In the genomic region with DNA sequence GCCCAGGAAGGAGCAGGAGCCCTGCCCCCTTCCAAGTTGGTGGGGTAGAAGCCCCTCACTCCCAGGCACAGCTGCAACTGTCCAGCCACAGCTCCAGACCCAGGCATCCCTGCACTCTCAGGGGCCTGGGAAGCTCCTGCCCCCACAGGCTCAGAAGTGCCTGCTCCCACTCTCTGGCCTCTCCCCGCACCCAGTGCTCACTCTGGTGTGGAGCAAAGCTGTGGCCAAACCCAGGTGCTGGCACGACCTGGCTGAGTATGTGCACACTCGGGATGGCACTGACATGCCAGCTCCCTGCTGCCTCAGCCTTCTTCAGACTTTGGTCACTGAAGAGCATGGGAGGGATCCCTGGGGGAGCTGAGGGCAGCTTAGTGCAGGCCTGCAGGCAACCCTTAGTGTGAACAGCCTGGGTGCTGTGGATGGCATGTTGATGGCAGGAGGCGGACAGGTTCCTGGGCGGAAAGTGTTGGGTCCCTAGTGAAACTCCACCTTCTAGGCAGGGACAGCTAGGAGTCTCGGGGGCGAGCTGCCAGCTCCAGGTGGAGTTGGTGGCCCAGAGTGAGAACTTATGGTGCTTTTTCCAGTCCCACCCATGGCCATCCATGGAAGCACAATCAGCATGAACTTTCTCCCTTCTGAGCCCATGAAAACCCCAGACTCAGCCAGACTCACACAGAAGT, we compare ENCODE assay signal across 23 cellular contexts.
A peak's percentile ranks its signal among the peaks of the same experiment; 100 is the strongest.
DNase-seq lines count a peak whose midpoint lies in the region; ATAC-seq, FAIRE-seq and TF ChIP-seq lines count a peak whose summit lies in the region.
"Had no signal": no experiment of that assay in that cellular context is flagged by ENCODE, and none has a peak within 500 bp of the region (broad histone marks: within the 10 kb centered on the region; RNA-seq: fewer than 3 reads in every experiment).

No MANE protein-coding gene starts in this region.

- H3K4me1 ChIP-seq in kidney (ENCODE audit: control insufficient read depth in 1 of 2, insufficient read depth in 1 of 2, low read depth in 1 of 2, low read length in 2 of 2) (no peaks in the 10 kb centered on the region), upper lobe of right lung (no peaks in the 10 kb centered on the region)
- H3K4me1 ChIP-seq: Caco-2 had no signal

- H3K27me3 ChIP-seq in upper lobe of right lung = no peaks in the 10 kb centered on the region
- H3K27me3 ChIP-seq: BE2C; BLaER1 treated with 17β-estradiol and CSF1 and Interleukin-3, amounts not matched to agents 10 nM and 100 nM had no signal

- H3K36me3 Mint-ChIP-seq in activated CD8-positive, alpha-beta T cell treated with anti-CD3 and anti-CD28 coated beads, Interleukin-2, amount 10 ng/mL, durations not matched to agents 7 days and 5 days (ENCODE audit: low read depth) = no peaks in the 10 kb centered on the region
- H3K36me3 Mint-ChIP-seq: CD8-positive, alpha-beta T cell had no signal

- H3K4me3 Mint-ChIP-seq in activated CD8-positive, alpha-beta T cell treated with anti-CD3 and anti-CD28 coated beads, Interleukin-2, amount 10 ng/mL, durations not matched to agents 7 days and 5 days = no peak overlapping the region
- H3K4me3 Mint-ChIP-seq: CD4-positive, alpha-beta T cell; CD8-positive, alpha-beta T cell had no signal

- POLR2A ChIA-PET in activated CD8-positive, alpha-beta T cell treated with anti-CD3 and anti-CD28 coated beads, Interleukin-2, amount 10 ng/mL, durations not matched to agents 7 days and 5 days (lab: Charles Lee) = no interaction called here

- no peaks in the 10 kb centered on the region for H3K27me3 Mint-ChIP-seq in activated CD8-positive, alpha-beta T cell treated with anti-CD3 and anti-CD28 coated beads, Interleukin-2, amount 10 ng/mL, durations not matched to agents 7 days and 5 days (ENCODE audit: low read depth)
- H3K27me3 Mint-ChIP-seq: CD4-positive, alpha-beta T cell had no signal

- H3K36me3 ChIP-seq in kidney (ENCODE audit: control insufficient read depth in 1 of 2, insufficient read depth in 2 of 2, low read length in 2 of 2) (no peaks in the 10 kb centered on the region), upper lobe of right lung (no peaks in the 10 kb centered on the region)
- H3K36me3 ChIP-seq: BE2C had no signal

- CTCF ChIA-PET in activated CD8-positive, alpha-beta T cell treated with anti-CD3 and anti-CD28 coated beads, Interleukin-2, amount 10 ng/mL, durations not matched to agents 7 days and 5 days (lab: Charles Lee) = no interaction called here

- H3K9me3 ChIP-seq in kidney (ENCODE audit: control insufficient read depth in 1 of 2, low read length in 2 of 2) (no peaks in the 10 kb centered on the region), upper lobe of right lung (no peaks in the 10 kb centered on the region)
- H3K9me3 ChIP-seq: BE2C, Caco-2 had no signal

- no peak overlapping the region for H3K9ac ChIP-seq in kidney (ENCODE audit: low read length in 2 of 2)
- H3K9ac ChIP-seq: BLaER1 treated with 17β-estradiol and CSF1 and Interleukin-3, amounts not matched to agents 10 nM and 100 nM had no signal

- no peaks in the 10 kb centered on the region for H3K4me1 Mint-ChIP-seq in activated CD8-positive, alpha-beta T cell treated with anti-CD3 and anti-CD28 coated beads, Interleukin-2, amount 10 ng/mL, durations not matched to agents 7 days and 5 days (ENCODE audit: low read depth)

- intact Hi-C loops in kidney (cut with DNase I) (no loop called here), posterior vena cava (cut with DNase I) (no loop called here), upper lobe of right lung (cut with DNase I) (no loop called here), head of caudate nucleus (cut with DNase I) (no loop called here)

- H3K4me3 ChIP-seq in kidney (ENCODE audit: low read length in 2 of 2) (no peak overlapping the region), upper lobe of right lung (no peak overlapping the region)

- peak; percentile 59 for DNase-seq in kidney
- peak; percentile 54 for DNase-seq in posterior vena cava (ENCODE audit: low spot score)
- peak; percentile 53 for DNase-seq in upper lobe of right lung
- no peak for DNase-seq in head of caudate nucleus
- DNase-seq in activated CD8-positive, alpha-beta T cell treated with anti-CD3 and anti-CD28 coated beads, Interleukin-2, amount 10 ng/mL, durations not matched to agents 7 days and 5 days = no peak
- no peak for DNase-seq in NK-92 (lab: John Stamatoyannopoulos, UW; ENCODE audit: unreplicated experiment)
- DNase-seq: 8988T; ACHN; BE2C; Caco-2; Calu3; CD4-positive, alpha-beta T cell; CD8-positive, alpha-beta T cell; DMS79 treated with DMSO at 0.1 percent for 48 hours; GF-D8 had no signal

- H3K27ac ChIP-seq in kidney (ENCODE audit: low read depth in 2 of 2, low read length in 2 of 2) (no peak overlapping the region), upper lobe of right lung (no peak overlapping the region)
- H3K27ac ChIP-seq: BLaER1 treated with 17β-estradiol and CSF1 and Interleukin-3, amounts not matched to agents 10 nM and 100 nM; C4-2B had no signal

- no peak for FAIRE-seq in kidney (lab: Jason Lieb, UNC)
- FAIRE-seq: A204.1, D721Med, G401.6, GM12891, GM19239 had no signal

- ATAC-seq in upper lobe of right lung = no peak
- ATAC-seq in GM19452 (IDR thresholded peaks at IDR 0.05; ENCODE audit: unreplicated experiment) = no peak
- ATAC-seq in activated CD8-positive, alpha-beta T cell treated with anti-CD3 and anti-CD28 coated beads, Interleukin-2, amount 10 ng/mL, durations not matched to agents 7 days and 5 days = no peak
- ATAC-seq: CD8-positive, alpha-beta T cell had no signal

- no peaks in the 10 kb centered on the region for H3K9me3 Mint-ChIP-seq in activated CD8-positive, alpha-beta T cell treated with anti-CD3 and anti-CD28 coated beads, Interleukin-2, amount 10 ng/mL, durations not matched to agents 7 days and 5 days (ENCODE audit: insufficient read depth)

- no peak overlapping the region for H3K27ac Mint-ChIP-seq in activated CD8-positive, alpha-beta T cell treated with anti-CD3 and anti-CD28 coated beads, Interleukin-2, amount 10 ng/mL, durations not matched to agents 7 days and 5 days
- H3K27ac Mint-ChIP-seq: CD4-positive, alpha-beta T cell; CD8-positive, alpha-beta T cell had no signal

- TF ChIP-seq CTCF in kidney (IDR thresholded peaks at IDR 0.05; ENCODE audit: borderline replicate concordance, extremely low read depth, insufficient read depth) = no peak
- TF ChIP-seq CTCF in upper lobe of right lung (IDR thresholded peaks at IDR 0.05) = no peak

Comparison
In these comparisons a context has a peak if more than half of its experiments do, and no peak if none do; other contexts are left out.
1. DNase-seq: peak in kidney (single experiment), posterior vena cava (single experiment) and upper lobe of right lung (single experiment); none in head of caudate nucleus (0 of 42), activated CD8-positive, alpha-beta T cell treated with anti-CD3 and anti-CD28 coated beads, Interleukin-2, amount 10 ng/mL, durations not matched to agents 7 days and 5 days (single experiment) and NK-92 (single experiment).